9 cellular contexts compared by ENCODE assay signal in the genomic region with DNA sequence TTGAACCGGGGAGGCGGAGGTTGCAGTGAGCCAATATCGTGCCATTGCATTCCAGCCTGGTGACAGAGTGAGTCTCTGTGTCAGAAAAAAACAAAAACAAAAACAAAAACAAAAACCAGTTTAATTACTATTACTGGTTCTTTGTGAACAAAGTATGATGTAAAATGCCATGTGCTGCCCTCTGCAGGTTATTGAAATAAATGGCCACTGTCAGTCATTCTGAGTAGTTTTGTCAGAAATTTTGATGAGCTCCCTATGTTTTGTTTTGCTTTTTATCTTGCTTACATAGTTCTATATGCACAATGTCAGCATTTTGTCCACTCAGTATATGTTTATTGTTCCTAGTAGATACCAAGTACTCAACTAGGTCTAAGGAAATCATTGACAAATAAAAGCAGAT.
DNase-seq lines count a peak whose midpoint lies in the region; ATAC-seq and TF ChIP-seq lines count a peak whose summit lies in the region.
"Had no signal": no experiment of that assay in that cellular context is flagged by ENCODE, and none has a peak within 500 bp of the region (broad histone marks: within the 10 kb centered on the region; RNA-seq: fewer than 3 reads in every experiment).

No MANE protein-coding gene starts in this region.

- peak; percentile 24 for TF ChIP-seq CTCF in lower lobe of right lung (IDR thresholded peaks at IDR 0.05)

- DNase-seq in EL, result peak; percentile 3
- DNase-seq in HEK293T (ENCODE audit: extremely low spot score), result peak; percentile 16
- DNase-seq in amniotic epithelial cell (ENCODE audit: low read depth), result peak; percentile 10
- DNase-seq in lower lobe of right lung, result no peak
- DNase-seq in NCI-H226, result no peak
- DNase-seq in kidney glomerular epithelial cell (lab: John Stamatoyannopoulos, UW), result no peak
- DNase-seq: aorta had no signal

- intact Hi-C loops in lower lobe of right lung (cut with DNase I), result no loop called here

- H3K4me3 ChIP-seq in lower lobe of right lung, result no peak overlapping the region

- POLR2A ChIA-PET in HEK293T (lab: Yijun Ruan, JAX), result no interaction called here

- ATAC-seq in lower lobe of right lung (no peak), HG03135 (IDR thresholded peaks at IDR 0.05; ENCODE audit: unreplicated experiment) (no peak)
- ATAC-seq: activated CD4-positive, CD25-positive, alpha-beta regulatory T cell treated with anti-CD3 and anti-CD28 coated beads, Interleukin-2, amount 50 U/mL, for 24 hours had no signal

- H3K27ac ChIP-seq in lower lobe of right lung, result no peak overlapping the region

- H3K27me3 ChIP-seq in lower lobe of right lung (ENCODE audit: low read depth), result no peaks in the 10 kb centered on the region

- CTCF ChIA-PET in HEK293T (lab: Yijun Ruan, JAX), result interaction anchor here (0.7 to 2.1 kb wide), 3 partner anchors 90 to 141 kb away, joined by 3 to 10 read pairs (median 9); no protein-coding TSS in a partner anchor

- no peaks in the 10 kb centered on the region for H3K36me3 ChIP-seq in lower lobe of right lung

- no peaks in the 10 kb centered on the region for H3K9me3 ChIP-seq in lower lobe of right lung

- no peaks in the 10 kb centered on the region for H3K4me1 ChIP-seq in lower lobe of right lung

TF ChIP-seq in HEK293T, 16 proteins besides CTCF, POLR2A, EP300 and RAD21:
- TF ChIP-seq, protein P1, sequence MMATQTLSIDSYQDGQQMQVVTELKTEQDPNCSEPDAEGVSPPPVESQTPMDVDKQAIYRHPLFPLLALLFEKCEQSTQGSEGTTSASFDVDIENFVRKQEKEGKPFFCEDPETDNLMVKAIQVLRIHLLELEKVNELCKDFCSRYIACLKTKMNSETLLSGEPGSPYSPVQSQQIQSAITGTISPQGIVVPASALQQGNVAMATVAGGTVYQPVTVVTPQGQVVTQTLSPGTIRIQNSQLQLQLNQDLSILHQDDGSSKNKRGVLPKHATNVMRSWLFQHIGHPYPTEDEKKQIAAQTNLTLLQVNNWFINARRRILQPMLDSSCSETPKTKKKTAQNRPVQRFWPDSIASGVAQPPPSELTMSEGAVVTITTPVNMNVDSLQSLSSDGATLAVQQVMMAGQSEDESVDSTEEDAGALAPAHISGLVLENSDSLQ (IDR thresholded peaks at IDR 0.05), result peak; percentile 91
- no peak for TF ChIP-seq FOXK2 (IDR thresholded peaks at IDR 0.05)

Comparison
In these comparisons a context has a peak if more than half of its experiments do, and no peak if none do; other contexts are left out.
1. DNase-seq: peak in EL (single experiment), HEK293T (single experiment) and amniotic epithelial cell (single experiment); none in lower lobe of right lung (single experiment), NCI-H226 (single experiment) and kidney glomerular epithelial cell (single experiment).